9 cellular contexts compared by ENCODE assay signal in the genomic region with DNA sequence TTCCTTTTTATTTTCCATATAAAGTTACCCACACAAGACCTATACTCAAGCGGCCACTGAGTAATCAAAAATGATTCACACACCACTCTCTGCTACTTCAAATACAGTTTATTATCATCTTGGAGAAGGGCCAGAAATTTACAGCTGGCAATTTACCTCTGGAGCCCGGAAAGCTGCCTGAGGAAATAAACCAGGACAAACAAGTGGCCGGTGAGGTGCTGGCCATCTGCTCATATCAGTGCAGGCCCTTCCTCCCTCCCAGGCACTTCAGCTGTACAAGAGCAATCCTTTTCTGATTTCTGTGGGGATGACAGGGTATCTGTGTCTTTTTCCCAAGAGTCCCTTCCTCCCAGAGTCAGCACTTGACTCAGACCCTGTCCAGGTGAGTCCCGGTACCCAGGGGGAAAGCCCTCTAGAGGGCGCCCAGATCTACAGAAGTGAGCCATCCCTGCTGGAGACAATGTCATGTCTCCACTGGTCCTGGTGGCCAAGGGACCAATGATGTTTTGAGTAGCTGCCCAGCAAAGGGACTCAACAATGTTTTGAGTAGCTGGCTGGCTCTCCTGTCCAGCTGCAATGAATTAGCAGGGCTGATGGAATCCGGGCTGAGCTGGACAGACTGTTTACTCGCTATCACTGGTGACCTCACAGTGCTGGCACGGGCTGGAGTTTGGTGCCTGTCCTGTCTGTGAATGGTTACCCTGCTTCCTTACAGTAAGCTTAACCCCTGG. TPM values are rescaled to one million over a fixed set of nuclear protein-coding genes. Genes with fewer than 3 reads are reported as not detected.
DNase-seq lines count a peak whose midpoint lies in the region; ATAC-seq and TF ChIP-seq lines count a peak whose summit lies in the region.
"Had no signal": no experiment of that assay in that cellular context is flagged by ENCODE, and none has a peak within 500 bp of the region (broad histone marks: within the 10 kb centered on the region; RNA-seq: fewer than 3 reads in every experiment).

No MANE protein-coding gene starts in this region.

- H3K9ac ChIP-seq in endodermal cell (ENCODE audit: extremely low read depth, low read length, poor library complexity, severe bottlenecking), result no peak overlapping the region

- H3K36me3 ChIP-seq in H7 (replicated peaks; ENCODE audit: control insufficient read depth, insufficient read depth, low read length), result no peaks in the 10 kb centered on the region; the same call in none of the 2 replicates
- no peaks in the 10 kb centered on the region for H3K36me3 ChIP-seq in endodermal cell (ENCODE audit: control insufficient read depth, insufficient read depth, low read length)

- no peaks in the 10 kb centered on the region for H3K27me3 ChIP-seq in H7 (ENCODE audit: control insufficient read depth, insufficient read depth, low read length)
- H3K27me3 ChIP-seq in endodermal cell (ENCODE audit: control insufficient read depth, insufficient read depth, low read length, poor library complexity, severe bottlenecking), result peaks cover 72% of the 10 kb centered on the region

- no peak overlapping the region for H3K4me3 Mint-ChIP-seq in activated CD4-positive, alpha-beta memory T cell treated with anti-CD3 and anti-CD28 coated beads, Interleukin-2, amount 10 ng/mL, durations not matched to agents 7 days and 5 days
- H3K4me3 Mint-ChIP-seq in endodermal cell, result no peak overlapping the region

- peaks cover 3% of the 10 kb centered on the region for H3K4me1 Mint-ChIP-seq in activated CD4-positive, alpha-beta memory T cell treated with anti-CD3 and anti-CD28 coated beads, Interleukin-2, amount 10 ng/mL, durations not matched to agents 7 days and 5 days
- H3K4me1 Mint-ChIP-seq in endodermal cell, result peaks cover 4% of the 10 kb centered on the region

- H3K4me3 ChIP-seq in H7 (ENCODE audit: insufficient read depth, low read depth, low read length), result no peak overlapping the region
- H3K4me3 ChIP-seq in endodermal cell (ENCODE audit: low read length), result no peak overlapping the region

- 71 to 74% methylated on average over 8 of the region's 8 CpGs for WGBS in endodermal cell (ENCODE audit: insufficient coverage in 1 of 2, insufficient read length in 1 of 2), 2 experiments

- ATAC-seq in HG02970 (IDR thresholded peaks at IDR 0.05; ENCODE audit: low FRiP score, unreplicated experiment), result no peak

- H3K9me3 ChIP-seq in endodermal cell (ENCODE audit: control insufficient read depth, low read length), result no peaks in the 10 kb centered on the region

- H3K36me3 Mint-ChIP-seq in activated CD4-positive, alpha-beta memory T cell treated with anti-CD3 and anti-CD28 coated beads, Interleukin-2, amount 10 ng/mL, durations not matched to agents 7 days and 5 days (ENCODE audit: low read depth), result no peaks in the 10 kb centered on the region
- no peaks in the 10 kb centered on the region for H3K36me3 Mint-ChIP-seq in endodermal cell (ENCODE audit: low read depth)

- POLR2A ChIA-PET in activated CD4-positive, alpha-beta memory T cell treated with anti-CD3 and anti-CD28 coated beads, Interleukin-2, amount 10 ng/mL, durations not matched to agents 7 days and 5 days (lab: Charles Lee), result no interaction called here

- peak; percentile 36 to 58 for DNase-seq in AML-193 (lab: John Stamatoyannopoulos, UW)
- peak; percentile 86 for DNase-seq in H7
- DNase-seq in NCI-H345 (lab: John Stamatoyannopoulos, UW), result peak; percentile 90
- DNase-seq in activated CD4-positive, alpha-beta memory T cell treated with anti-CD3 and anti-CD28 coated beads, Interleukin-2, amount 10 ng/mL, durations not matched to agents 7 days and 5 days, result peak; percentile 67
- DNase-seq in endodermal cell, result peak; percentile 94
- peak; percentile 46 for DNase-seq in midbrain (lab: John Stamatoyannopoulos, UW)
- DNase-seq in ureter (ENCODE audit: low spot score), result peak; percentile 77

- no peaks in the 10 kb centered on the region for H3K4me1 ChIP-seq in endodermal cell (ENCODE audit: control insufficient read depth, insufficient read depth, low read length)

- H3K9me3 Mint-ChIP-seq in activated CD4-positive, alpha-beta memory T cell treated with anti-CD3 and anti-CD28 coated beads, Interleukin-2, amount 10 ng/mL, durations not matched to agents 7 days and 5 days, result no peaks in the 10 kb centered on the region
- H3K9me3 Mint-ChIP-seq in endodermal cell, result no peaks in the 10 kb centered on the region

- no peak overlapping the region for H3K27ac ChIP-seq in endodermal cell (ENCODE audit: low read depth, low read length)

- CTCF ChIA-PET in activated CD4-positive, alpha-beta memory T cell treated with anti-CD3 and anti-CD28 coated beads, Interleukin-2, amount 10 ng/mL, durations not matched to agents 7 days and 5 days (lab: Charles Lee), result interaction anchor here (0.6 to 2.1 kb wide), 13 partner anchors 8 to 178 kb away, joined by 3 to 9 read pairs (median 4); no protein-coding TSS in a partner anchor

- H3K27ac Mint-ChIP-seq in activated CD4-positive, alpha-beta memory T cell treated with anti-CD3 and anti-CD28 coated beads, Interleukin-2, amount 10 ng/mL, durations not matched to agents 7 days and 5 days, result no peak overlapping the region
- H3K27ac Mint-ChIP-seq in endodermal cell, result no peak overlapping the region

- H3K27me3 Mint-ChIP-seq in activated CD4-positive, alpha-beta memory T cell treated with anti-CD3 and anti-CD28 coated beads, Interleukin-2, amount 10 ng/mL, durations not matched to agents 7 days and 5 days, result peaks cover 2% of the 10 kb centered on the region
- H3K27me3 Mint-ChIP-seq in endodermal cell (ENCODE audit: insufficient read depth), result peaks cover 43% of the 10 kb centered on the region

- peak; percentile 89 for TF ChIP-seq CTCF in endodermal cell (conservative IDR thresholded peaks at IDR 0.05)

RNA-seq across cellular contexts. Expression of a gene that starts 23.6 kb away (rescaled TPM):
- total RNA-seq in H7 (2014; rRNA removed; shearing (Covaris generic)), result 13.2 and 17.6 TPM in 2 replicates
- 1 to 10 TPM; 6.0 to 7.2 TPM for total RNA-seq in activated CD4-positive, alpha-beta memory T cell treated with anti-CD3 and anti-CD28 coated beads, Interleukin-2, amount 10 ng/mL, durations not matched to agents 7 days and 5 days
- total RNA-seq in endodermal cell, result 1 to 10 TPM; 3.6 to 6.0 TPM
- polyA plus RNA-seq in endodermal cell (2013, experiment 1 of 2), result 14.1 TPM
- 13.2 TPM for polyA plus RNA-seq in endodermal cell (2013, experiment 2 of 2)
- total RNA-seq in ureter, result 73.6 TPM

RNA-seq across cellular contexts. Expression of a gene that starts 57.4 kb away (rescaled TPM):
- not detected in 2 replicates for total RNA-seq in H7 (2014; rRNA removed; shearing (Covaris generic))
- total RNA-seq in activated CD4-positive, alpha-beta memory T cell treated with anti-CD3 and anti-CD28 coated beads, Interleukin-2, amount 10 ng/mL, durations not matched to agents 7 days and 5 days, result not detected
- not detected for total RNA-seq in endodermal cell
- not detected for polyA plus RNA-seq in endodermal cell (2013, experiment 1 of 2)
- not detected for polyA plus RNA-seq in endodermal cell (2013, experiment 2 of 2)
- 5.5 TPM for total RNA-seq in ureter
- total RNA-seq: frontal cortex had no signal
